In genomic region chr1:59137968-59138367, GRCh38 we compare ENCODE assay signal across 1 cellular context.
TF ChIP-seq lines count a peak whose summit lies in the region.

No MANE protein-coding gene starts in this region.

TF ChIP-seq in IMR-90, 13 proteins besides CTCF, POLR2A, EP300 and RAD21:
- TF ChIP-seq CEBPB (IDR thresholded peaks at IDR 0.05; ENCODE audit: low read depth, low read length) (no peak), CHD1 (IDR thresholded peaks at IDR 0.05; ENCODE audit: low read depth, low read length) (no peak), FOS (IDR thresholded peaks at IDR 0.05; ENCODE audit: low read depth, low read length) (no peak)
